In the genomic region with DNA sequence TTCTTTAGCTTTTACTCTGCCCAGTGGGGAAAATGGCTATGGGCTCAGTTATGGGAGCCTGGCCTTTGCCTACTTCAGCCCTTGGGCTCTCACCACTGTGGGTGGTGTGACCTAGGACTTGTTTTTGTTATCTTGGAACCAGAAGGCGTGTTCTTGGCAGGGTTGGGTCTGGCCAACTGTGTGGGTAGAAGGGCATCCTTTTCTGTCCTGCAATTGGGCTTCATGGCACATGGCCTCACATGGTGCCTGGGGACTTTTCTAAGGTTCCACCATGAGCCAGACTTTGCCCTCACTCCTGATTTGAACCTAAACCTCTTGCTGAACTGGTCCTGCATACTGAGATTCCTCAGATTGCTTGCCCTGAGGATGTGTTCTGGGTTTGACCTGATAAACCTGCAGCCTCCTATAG, we compare ENCODE assay signal across 1 cellular context.
TF ChIP-seq lines count a peak whose summit lies in the region.

No MANE protein-coding gene starts in this region.

TF ChIP-seq in IMR-90, 13 proteins besides CTCF, POLR2A, EP300 and RAD21:
- TF ChIP-seq SMC3 (IDR thresholded peaks at IDR 0.05; ENCODE audit: low read depth, low read length) (no peak), RCOR1 (IDR thresholded peaks at IDR 0.05; ENCODE audit: insufficient replicate concordance, low read length) (no peak)
TF ChIP-seq in IMR-90: peak in this region for 0.
